38 cellular contexts compared by ENCODE assay signal in genomic region chr22:29482253-29482652, GRCh38. TPM values are rescaled to one million over a fixed set of nuclear protein-coding genes. Genes with fewer than 3 reads are reported as not detected.
A peak's percentile ranks its signal among the peaks of the same experiment; 100 is the strongest.
DNase-seq lines count a peak whose midpoint lies in the region; ATAC-seq, FAIRE-seq and TF ChIP-seq lines count a peak whose summit lies in the region.
"Had no signal": no experiment of that assay in that cellular context is flagged by ENCODE, and none has a peak within 500 bp of the region (broad histone marks: within the 10 kb centered on the region; RNA-seq: fewer than 3 reads in every experiment).

No MANE protein-coding gene starts in this region.

- intact Hi-C loops in activated CD8-positive, alpha-beta T cell treated with anti-CD3 and anti-CD28 coated beads for 36 hours (cut with micrococcal nuclease): no loop called here
- intact Hi-C loops in spleen (cut with DNase I; ENCODE audit: low total_unique reads): no loop called here

- peaks cover 3% of the 10 kb centered on the region for H3K36me3 Mint-ChIP-seq in activated CD8-positive, alpha-beta T cell treated with anti-CD3 and anti-CD28 coated beads for 36 hours (ENCODE audit: low read depth)
- peaks cover 4% of the 10 kb centered on the region for H3K36me3 Mint-ChIP-seq in activated CD8-positive, alpha-beta T cell treated with anti-CD3 and anti-CD28 coated beads, Interleukin-2, amount 10 ng/mL, durations not matched to agents 7 days and 5 days (ENCODE audit: low read depth)
- H3K36me3 Mint-ChIP-seq in brain: peaks cover 8% of the 10 kb centered on the region
- H3K36me3 Mint-ChIP-seq: CD4-positive, CD25-positive, alpha-beta regulatory T cell; natural killer cell treated with Interleukin-12 subunit alpha and Interleukin-12 subunit beta and Interleukin-15 and Interleukin-18, amount 100 ng/mL, for 72 hours had no signal

- H3K4me3 Mint-ChIP-seq in activated CD8-positive, alpha-beta T cell treated with anti-CD3 and anti-CD28 coated beads for 36 hours: peak overlapping the region; percentile 73
- no peak overlapping the region for H3K4me3 Mint-ChIP-seq in activated CD8-positive, alpha-beta T cell treated with anti-CD3 and anti-CD28 coated beads, Interleukin-2, amount 10 ng/mL, durations not matched to agents 7 days and 5 days
- peak overlapping the region; percentile 79 to 86 (median 81) for H3K4me3 Mint-ChIP-seq in brain

- no peaks in the 10 kb centered on the region; the same call in 1 of the 2 replicates for H3K36me3 ChIP-seq in iPS-20b (ENCODE audit: insufficient read depth, low read depth, low read length)
- H3K36me3 ChIP-seq in spleen: no peaks in the 10 kb centered on the region
- H3K36me3 ChIP-seq: heart left ventricle, suprapubic skin had no signal

- peaks cover 27% of the 10 kb centered on the region for H3K27me3 Mint-ChIP-seq in activated CD8-positive, alpha-beta T cell treated with anti-CD3 and anti-CD28 coated beads for 36 hours
- H3K27me3 Mint-ChIP-seq in activated CD8-positive, alpha-beta T cell treated with anti-CD3 and anti-CD28 coated beads, Interleukin-2, amount 10 ng/mL, durations not matched to agents 7 days and 5 days (ENCODE audit: low read depth): peaks cover 34% of the 10 kb centered on the region
- H3K27me3 Mint-ChIP-seq in brain: peaks cover 40% of the 10 kb centered on the region

- no peaks in the 10 kb centered on the region for H3K9me3 Mint-ChIP-seq in activated CD8-positive, alpha-beta T cell treated with anti-CD3 and anti-CD28 coated beads for 36 hours
- H3K9me3 Mint-ChIP-seq in activated CD8-positive, alpha-beta T cell treated with anti-CD3 and anti-CD28 coated beads, Interleukin-2, amount 10 ng/mL, durations not matched to agents 7 days and 5 days (ENCODE audit: insufficient read depth): no peaks in the 10 kb centered on the region
- H3K9me3 Mint-ChIP-seq in brain: peaks cover 0 to 11% (median 1%) of the 10 kb centered on the region in 5 experiments
- H3K9me3 Mint-ChIP-seq: activated T-cell treated with anti-CD3 and anti-CD28 coated beads, Interleukin-2, amount 50 U/mL, for 4 hours; natural killer cell treated with Interleukin-12 subunit alpha and Interleukin-12 subunit beta and Interleukin-15 and Interleukin-18, amount 100 ng/mL, for 72 hours had no signal

- POLR2A ChIA-PET in activated CD8-positive, alpha-beta T cell treated with anti-CD3 and anti-CD28 coated beads for 36 hours (lab: Charles Lee): no interaction called here
- POLR2A ChIA-PET in activated CD8-positive, alpha-beta T cell treated with anti-CD3 and anti-CD28 coated beads, Interleukin-2, amount 10 ng/mL, durations not matched to agents 7 days and 5 days (lab: Charles Lee): no interaction called here

- FAIRE-seq in GM12892 (lab: Jason Lieb, UNC): no peak
- FAIRE-seq: D721Med, GM12878 had no signal

- no peak for ATAC-seq in activated CD8-positive, alpha-beta T cell treated with anti-CD3 and anti-CD28 coated beads for 36 hours
- ATAC-seq in activated CD8-positive, alpha-beta T cell treated with anti-CD3 and anti-CD28 coated beads, Interleukin-2, amount 10 ng/mL, durations not matched to agents 7 days and 5 days: no peak
- no peak for ATAC-seq in SK-N-SH treated with all-trans-retinoic acid at 6 μM for 48 hours
- ATAC-seq: activated T-cell treated with anti-CD3 and anti-CD28 coated beads, Interleukin-2, amount 50 U/mL, for 4 hours; GM12878; heart left ventricle; mucosa of descending colon; natural killer cell treated with Interleukin-12 subunit alpha and Interleukin-12 subunit beta and Interleukin-15 and Interleukin-18, amount 100 ng/mL, for 72 hours; right cardiac atrium had no signal

- peaks cover 6% of the 10 kb centered on the region; the same call in 1 of the 2 replicates for H3K9me3 ChIP-seq in iPS-20b (ENCODE audit: insufficient read depth, low read depth, low read length)
- H3K9me3 ChIP-seq in spleen: peaks cover 0 to 9% (median 0%) of the 10 kb centered on the region in 8 donors
- H3K9me3 ChIP-seq: body of pancreas, heart left ventricle, mucosa of descending colon, suprapubic skin had no signal

- peaks cover 62% of the 10 kb centered on the region for H3K27me3 ChIP-seq in iPS-20b (ENCODE audit: insufficient read depth, low read length)
- H3K27me3 ChIP-seq in spleen (replicated peaks in 1 of 7): peaks cover 0 to 60% (median 40%) of the 10 kb centered on the region in 7 donors

- H3K27ac ChIP-seq in iPS-20b (ENCODE audit: low read length) (no peak overlapping the region), spleen (no peak overlapping the region)
- H3K27ac ChIP-seq: body of pancreas, GM23248, heart left ventricle, parathyroid adenoma, suprapubic skin had no signal

- 56 to 63% (median 59%) methylated on average over 6 to 11 of the region's 11 CpGs for WGBS in spleen, 5 donors

- no peak overlapping the region for H3K27ac Mint-ChIP-seq in activated CD8-positive, alpha-beta T cell treated with anti-CD3 and anti-CD28 coated beads for 36 hours
- no peak overlapping the region for H3K27ac Mint-ChIP-seq in activated CD8-positive, alpha-beta T cell treated with anti-CD3 and anti-CD28 coated beads, Interleukin-2, amount 10 ng/mL, durations not matched to agents 7 days and 5 days
- no peak overlapping the region for H3K27ac Mint-ChIP-seq in brain
- H3K27ac Mint-ChIP-seq: CD4-positive, CD25-positive, alpha-beta regulatory T cell; natural killer cell treated with Interleukin-12 subunit alpha and Interleukin-12 subunit beta and Interleukin-15 and Interleukin-18, amount 100 ng/mL, for 72 hours had no signal

- peaks cover 14% of the 10 kb centered on the region for H3K4me1 Mint-ChIP-seq in activated CD8-positive, alpha-beta T cell treated with anti-CD3 and anti-CD28 coated beads for 36 hours (ENCODE audit: low read depth)
- H3K4me1 Mint-ChIP-seq in activated CD8-positive, alpha-beta T cell treated with anti-CD3 and anti-CD28 coated beads, Interleukin-2, amount 10 ng/mL, durations not matched to agents 7 days and 5 days (ENCODE audit: low read depth): peaks cover 10% of the 10 kb centered on the region
- H3K4me1 Mint-ChIP-seq in brain: peaks cover 40% of the 10 kb centered on the region

- H3K4me3 ChIP-seq in iPS-20b (ENCODE audit: low read length) (peak overlapping the region; percentile 60; the same call in 1 of the 2 replicates), spleen (no peak overlapping the region)
- H3K4me3 ChIP-seq: body of pancreas, GM12878, GM23248, heart left ventricle, lung, mucosa of descending colon, suprapubic skin had no signal

- H3K4me1 ChIP-seq in iPS-20b (ENCODE audit: insufficient read depth, low read length): peaks cover 10% of the 10 kb centered on the region; the same call in 1 of the 2 replicates
- peaks cover 2 to 50% (median 35%) of the 10 kb centered on the region in 6 donors for H3K4me1 ChIP-seq in spleen
- H3K4me1 ChIP-seq: parathyroid adenoma had no signal

- TF ChIP-seq CTCF in activated CD8-positive, alpha-beta T cell treated with anti-CD3 and anti-CD28 coated beads for 36 hours (IDR thresholded peaks at IDR 0.05): no peak
- TF ChIP-seq CTCF in brain (conservative IDR thresholded peaks at IDR 0.05) (no peak), spleen (IDR thresholded peaks at IDR 0.05 in 8 of 11, conservative IDR thresholded peaks at IDR 0.05 in 3 of 11) (no peak)

- CTCF ChIA-PET in activated CD8-positive, alpha-beta T cell treated with anti-CD3 and anti-CD28 coated beads for 36 hours (lab: Charles Lee): interaction anchor here (1.1 to 1.2 kb wide), 2 partner anchors 11 to 89 kb away, joined by 3 to 9 read pairs; no protein-coding TSS in a partner anchor
- CTCF ChIA-PET in activated CD8-positive, alpha-beta T cell treated with anti-CD3 and anti-CD28 coated beads, Interleukin-2, amount 10 ng/mL, durations not matched to agents 7 days and 5 days (lab: Charles Lee): interaction anchor here (2.2 kb wide), 1 partner anchor 11 kb away, joined by 9 read pairs; no protein-coding TSS in a partner anchor

- DNase-seq in activated CD8-positive, alpha-beta T cell treated with anti-CD3 and anti-CD28 coated beads for 36 hours: no peak
- no peak for DNase-seq in activated CD8-positive, alpha-beta T cell treated with anti-CD3 and anti-CD28 coated beads, Interleukin-2, amount 10 ng/mL, durations not matched to agents 7 days and 5 days
- DNase-seq in spleen (no peak), GM12892 (ENCODE audit: insufficient read length) (no peak), GM19238 (ENCODE audit: insufficient read length, low spot score) (no peak)
- DNase-seq: 8988T; activated CD4-positive, alpha-beta T cell treated with anti-CD3 and anti-CD28 coated beads for 48 hours; activated T-cell treated with anti-CD3 and anti-CD28 coated beads, Interleukin-2, amount 50 U/mL, for 4 hours; CD4-positive, CD25-positive, alpha-beta regulatory T cell; effector CD8-positive, alpha-beta T cell; GM23248; heart left ventricle; KG1; MM.1S; mucosa of descending colon; NCI-H1436; NCI-H2081 treated with DMSO at 0.1 percent for 48 hours; NCI-H226; NCI-H774; RPMI8226; stimulated activated CD4-positive, alpha-beta T cell treated with anti-CD3 and anti-CD28 coated beads, Interleukin-2, amount 100 ng/mL, for 48 hours had no signal

- peak overlapping the region; percentile 40; the same call in 1 of the 2 replicates for H3K9ac ChIP-seq in iPS-20b (ENCODE audit: low read depth, low read length)
- H3K9ac ChIP-seq: GM23248, parathyroid adenoma had no signal

- TF ChIP-seq POLR2A in spleen (IDR thresholded peaks at IDR 0.05) (no peak), GM12892 (IDR thresholded peaks at IDR 0.05; ENCODE audit: low read depth, low read length) (no peak)

TF ChIP-seq in SK-N-SH treated with all-trans-retinoic acid at 6 μM for 48 hours, 23 proteins besides CTCF, POLR2A, EP300 and RAD21 (continues in another document):
- TF ChIP-seq SNAI2 (CRISPR knock-in tag; IDR thresholded peaks at IDR 0.05) (no peak), ESRRG (CRISPR knock-in tag; IDR thresholded peaks at IDR 0.05) (no peak), ARNTL (CRISPR knock-in tag; IDR thresholded peaks at IDR 0.05; ENCODE audit: borderline replicate concordance, low read depth) (no peak)

RNA-seq across cellular contexts. Expression of gene NEFH, which starts 2.2 kb away (rescaled TPM):
- total RNA-seq in activated CD8-positive, alpha-beta T cell treated with anti-CD3 and anti-CD28 coated beads for 36 hours: 1 to 10 TPM; 7.5 to 8.6 TPM
- 1 to 10 TPM; 4.2 to 4.7 TPM for total RNA-seq in activated CD8-positive, alpha-beta T cell treated with anti-CD3 and anti-CD28 coated beads, Interleukin-2, amount 10 ng/mL, durations not matched to agents 7 days and 5 days
- polyA plus RNA-seq in brain (ENCODE audit: insufficient read depth, low read depth, low replicate concordance) (40.9 TPM), spleen (1 to 10 TPM in 1 of 3 donors, under 1 TPM in 2; 0.50 to 1.2 (median 0.70) TPM)
- total RNA-seq in spleen: 1 to 10 TPM in 6 of 7 donors, under 1 TPM in 1; 0.60 to 1.7 (median 1.4) TPM
- polyA plus RNA-seq in GM12892 (2012; ENCODE audit: missing spikeins): 1.9 TPM

RNA-seq across cellular contexts. Expression of gene RFPL1, which starts 43.9 kb away (rescaled TPM):
- not detected for total RNA-seq in activated CD8-positive, alpha-beta T cell treated with anti-CD3 and anti-CD28 coated beads for 36 hours
- not detected for total RNA-seq in activated CD8-positive, alpha-beta T cell treated with anti-CD3 and anti-CD28 coated beads, Interleukin-2, amount 10 ng/mL, durations not matched to agents 7 days and 5 days
- polyA plus RNA-seq in brain (ENCODE audit: insufficient read depth, low read depth, low replicate concordance): not detected
- total RNA-seq in spleen: 1 to 10 TPM in 2 of 7 donors, not detected in 5; 1.1 to 1.4 TPM
- under 1 TPM; 0.03 to 0.11 (median 0.06) TPM for polyA plus RNA-seq in spleen
- polyA plus RNA-seq in GM12892 (2012; ENCODE audit: missing spikeins): not detected
- total RNA-seq: activated T-cell treated with anti-CD3 and anti-CD28 coated beads, Interleukin-2, amount 50 U/mL, for 4 hours; body of pancreas; CD4-positive, CD25-positive, alpha-beta regulatory T cell; chondrocyte; Daoy; fibroblast of villous mesenchyme; GM12878; GM23248; heart left ventricle; lung; mucosa of descending colon; natural killer cell treated with Interleukin-12 subunit alpha and Interleukin-12 subunit beta and Interleukin-15 and Interleukin-18, amount 100 ng/mL, for 72 hours; right cardiac atrium; SK-MEL-5; T-helper 1 cell treated with Interleukin-12 subunit alpha and Interleukin-12 subunit beta and Interleukin-4 antibody, amounts not matched to agents 30 ng/mL and 1 ng/mL, for 36 hours; urinary bladder had no signal
- polyA plus RNA-seq: CD4-positive, CD25-positive, alpha-beta regulatory T cell; GM23248; heart left ventricle; lung; right cardiac atrium; urinary bladder had no signal
